ENCODE assay signal across 8 cellular contexts in genomic region chr16:1474471-1474795, GRCh38. TPM values are rescaled to one million over a fixed set of nuclear protein-coding genes. Genes with fewer than 3 reads are reported as not detected.
DNase-seq lines count a peak whose midpoint lies in the region; ATAC-seq and TF ChIP-seq lines count a peak whose summit lies in the region.

No MANE protein-coding gene starts in this region.

- POLR2A ChIA-PET in activated CD4-positive, alpha-beta memory T cell treated with anti-CD3 and anti-CD28 coated beads, Interleukin-2, amount 10 ng/mL, durations not matched to agents 7 days and 5 days (lab: Charles Lee), result interaction anchor here (0.6 to 1.0 kb wide), 2 partner anchors 59 to 310 kb away, joined by 3 read pairs; partner anchors contain the start of gene TMEM204

- intact Hi-C loops in stomach (cut with DNase I; ENCODE audit: low total_unique reads), result no loop called here

- H3K27me3 Mint-ChIP-seq in HFFc6 (ENCODE audit: insufficient read depth), result peaks cover 4% of the 10 kb centered on the region
- no peaks in the 10 kb centered on the region for H3K27me3 Mint-ChIP-seq in activated CD4-positive, alpha-beta memory T cell treated with anti-CD3 and anti-CD28 coated beads, Interleukin-2, amount 10 ng/mL, durations not matched to agents 7 days and 5 days

- no peak for ATAC-seq in GM18870 (IDR thresholded peaks at IDR 0.05; ENCODE audit: unreplicated experiment)

- H3K9me3 Mint-ChIP-seq in HFFc6, result no peaks in the 10 kb centered on the region
- H3K9me3 Mint-ChIP-seq in activated CD4-positive, alpha-beta memory T cell treated with anti-CD3 and anti-CD28 coated beads, Interleukin-2, amount 10 ng/mL, durations not matched to agents 7 days and 5 days, result no peaks in the 10 kb centered on the region

- H3K4me3 ChIP-seq in GM06990 (replicated peaks; ENCODE audit: low read depth, low read length) (peak overlapping the region; percentile 83), iPS-18a (ENCODE audit: low read length) (peak overlapping the region; percentile 82), stomach (peak overlapping the region; percentile 93 to 98 (median 96))

- DNase-seq in GM06990 (ENCODE audit: extremely low read depth, insufficient read length) (no peak), HFFc6 (no peak), stomach (no peak), NCI-H2029 treated with DMSO at 0.1 percent for 48 hours (lab: John Stamatoyannopoulos, UW) (no peak), 8988T (no peak)
- no peak for DNase-seq in activated CD4-positive, alpha-beta memory T cell treated with anti-CD3 and anti-CD28 coated beads, Interleukin-2, amount 10 ng/mL, durations not matched to agents 7 days and 5 days

- 0 to 2% (median 1%) methylated on average over 10 to 43 of the region's 43 CpGs for WGBS in stomach, 5 donors

- H3K9me3 ChIP-seq in iPS-18a (ENCODE audit: control insufficient read depth, low read depth, low read length) (no peaks in the 10 kb centered on the region), stomach (no peaks in the 10 kb centered on the region)

- H3K4me3 Mint-ChIP-seq in HFFc6, result peak overlapping the region; percentile 87
- H3K4me3 Mint-ChIP-seq in activated CD4-positive, alpha-beta memory T cell treated with anti-CD3 and anti-CD28 coated beads, Interleukin-2, amount 10 ng/mL, durations not matched to agents 7 days and 5 days, result peak overlapping the region; percentile 67

- CTCF ChIA-PET in activated CD4-positive, alpha-beta memory T cell treated with anti-CD3 and anti-CD28 coated beads, Interleukin-2, amount 10 ng/mL, durations not matched to agents 7 days and 5 days (lab: Charles Lee), result no interaction called here

- TF ChIP-seq EP300 in stomach (IDR thresholded peaks at IDR 0.05), result no peak

- H3K9ac ChIP-seq in iPS-18a (ENCODE audit: low read length), result peak overlapping the region; percentile 62

- H3K27ac Mint-ChIP-seq in HFFc6, result peak overlapping the region; percentile 77
- no peak overlapping the region for H3K27ac Mint-ChIP-seq in activated CD4-positive, alpha-beta memory T cell treated with anti-CD3 and anti-CD28 coated beads, Interleukin-2, amount 10 ng/mL, durations not matched to agents 7 days and 5 days

- H3K4me1 Mint-ChIP-seq in HFFc6 (ENCODE audit: low read depth), result peaks cover 26% of the 10 kb centered on the region
- peaks cover 20% of the 10 kb centered on the region for H3K4me1 Mint-ChIP-seq in activated CD4-positive, alpha-beta memory T cell treated with anti-CD3 and anti-CD28 coated beads, Interleukin-2, amount 10 ng/mL, durations not matched to agents 7 days and 5 days

- H3K27ac ChIP-seq in iPS-18a (ENCODE audit: low read length), result no peak overlapping the region
- H3K27ac ChIP-seq in stomach, result peak overlapping the region; percentile 72 to 96 (median 92)

- no peaks in the 10 kb centered on the region; the same call in 1 of the 2 replicates for H3K36me3 Mint-ChIP-seq in HFFc6 (ENCODE audit: low read depth)
- no peaks in the 10 kb centered on the region for H3K36me3 Mint-ChIP-seq in activated CD4-positive, alpha-beta memory T cell treated with anti-CD3 and anti-CD28 coated beads, Interleukin-2, amount 10 ng/mL, durations not matched to agents 7 days and 5 days (ENCODE audit: low read depth)

- H3K4me1 ChIP-seq in iPS-18a (ENCODE audit: control insufficient read depth, low read depth, low read length) (peaks cover 7% of the 10 kb centered on the region), stomach (peaks cover 16 to 58% (median 47%) of the 10 kb centered on the region in 4 donors)

- no peak for TF ChIP-seq POLR2A in stomach (IDR thresholded peaks at IDR 0.05)

- TF ChIP-seq CTCF in GM06990 (IDR thresholded peaks at IDR 0.05; ENCODE audit: insufficient read depth, low read length, poor library complexity, severe bottlenecking), result no peak
- no peak for TF ChIP-seq CTCF in HFFc6 (IDR thresholded peaks at IDR 0.05)
- TF ChIP-seq CTCF in stomach (IDR thresholded peaks at IDR 0.05), result no peak

- H3K36me3 ChIP-seq in GM06990 (ENCODE audit: control insufficient read depth, insufficient read depth, low read length), result no peaks in the 10 kb centered on the region
- no peaks in the 10 kb centered on the region for H3K36me3 ChIP-seq in iPS-18a (ENCODE audit: control insufficient read depth, low read depth, low read length)
- no peaks in the 10 kb centered on the region for H3K36me3 ChIP-seq in stomach

- H3K27me3 ChIP-seq in GM06990 (replicated peaks; ENCODE audit: control insufficient read depth, insufficient read depth, low read length), result no peaks in the 10 kb centered on the region
- peaks cover 12% of the 10 kb centered on the region for H3K27me3 ChIP-seq in iPS-18a (ENCODE audit: control insufficient read depth, insufficient read depth, low read length)
- H3K27me3 ChIP-seq in stomach, result no peaks in the 10 kb centered on the region

RNA-seq across cellular contexts. Expression of gene CLCN7, which starts 0.4 kb away (rescaled TPM):
- 10 to 100 TPM; 47.5 to 62.6 (median 51.3) TPM for total RNA-seq in HFFc6 (2021; fragmentation: NEBNext Ultra II Directional; extraction: Animal tissue kit (Norgen Biotek cat#: 25700))
- total RNA-seq in activated CD4-positive, alpha-beta memory T cell treated with anti-CD3 and anti-CD28 coated beads, Interleukin-2, amount 10 ng/mL, durations not matched to agents 7 days and 5 days, result 10 to 100 TPM; 44.2 to 49.4 TPM
- total RNA-seq in stomach, result 100 to 1,000 TPM in 2 of 5 donors, 10 to 100 TPM in 3; 47.2 to 489 (median 69.1) TPM
- 10 to 100 TPM in 2 of 3 donors, 1 to 10 TPM in 1; 8.7 to 36.5 (median 27.3) TPM for polyA plus RNA-seq in stomach

RNA-seq across cellular contexts. Expression of gene PTX4, which starts 14.3 kb away (rescaled TPM):
- total RNA-seq in HFFc6 (2021; fragmentation: NEBNext Ultra II Directional; extraction: Animal tissue kit (Norgen Biotek cat#: 25700)), result under 1 TPM in 4 of 6 experiments, not detected in 2; 0.14 to 0.24 (median 0.18) TPM
- not detected for total RNA-seq in activated CD4-positive, alpha-beta memory T cell treated with anti-CD3 and anti-CD28 coated beads, Interleukin-2, amount 10 ng/mL, durations not matched to agents 7 days and 5 days
- total RNA-seq in stomach, result not detected
- not detected for polyA plus RNA-seq in stomach

RNA-seq across cellular contexts. Expression of gene TELO2, which starts 18.7 kb away (rescaled TPM):
- total RNA-seq in HFFc6 (2021; fragmentation: NEBNext Ultra II Directional; extraction: Animal tissue kit (Norgen Biotek cat#: 25700)), result 10 to 100 TPM; 28.6 to 37.4 (median 34.8) TPM
- 10 to 100 TPM; 49.4 to 51.9 TPM for total RNA-seq in activated CD4-positive, alpha-beta memory T cell treated with anti-CD3 and anti-CD28 coated beads, Interleukin-2, amount 10 ng/mL, durations not matched to agents 7 days and 5 days
- 100 to 1,000 TPM in 2 of 5 donors, 10 to 100 TPM in 3; 23.5 to 107 (median 29.8) TPM for total RNA-seq in stomach
- 10 to 100 TPM; 12.4 to 53.6 (median 34.4) TPM for polyA plus RNA-seq in stomach

RNA-seq across cellular contexts. Expression of gene CCDC154, which starts 30.1 kb away (rescaled TPM):
- total RNA-seq in HFFc6 (2021; fragmentation: NEBNext Ultra II Directional; extraction: Animal tissue kit (Norgen Biotek cat#: 25700)), result under 1 TPM in 3 of 6 experiments, not detected in 3; 0.10 to 0.52 (median 0.31) TPM
- total RNA-seq in activated CD4-positive, alpha-beta memory T cell treated with anti-CD3 and anti-CD28 coated beads, Interleukin-2, amount 10 ng/mL, durations not matched to agents 7 days and 5 days, result 1 to 10 TPM; 1.6 to 2.2 TPM
- total RNA-seq in stomach, result not detected
- 1 to 10 TPM in 2 of 3 donors, under 1 TPM in 1; 0.31 to 4.5 (median 3.1) TPM for polyA plus RNA-seq in stomach

RNA-seq across cellular contexts. Expression of gene PERCC1, which starts 43.6 kb away (rescaled TPM):
- not detected for total RNA-seq in HFFc6 (2021; fragmentation: NEBNext Ultra II Directional; extraction: Animal tissue kit (Norgen Biotek cat#: 25700))
- not detected for total RNA-seq in activated CD4-positive, alpha-beta memory T cell treated with anti-CD3 and anti-CD28 coated beads, Interleukin-2, amount 10 ng/mL, durations not matched to agents 7 days and 5 days
- 10 to 100 TPM in 1 of 5 donors, 1 to 10 TPM in 1, not detected in 3; 2.0 to 21.4 TPM for total RNA-seq in stomach
- 1 to 10 TPM in 1 of 3 donors, not detected in 2; 3.3 TPM for polyA plus RNA-seq in stomach
